Comparison of ENCODE assay signal across 10 cellular contexts in genomic region chr11:64315667-64316526, GRCh38. TPM values are rescaled to one million over a fixed set of nuclear protein-coding genes. Genes with fewer than 3 reads are reported as not detected.
DNase-seq lines count a peak whose midpoint lies in the region; ATAC-seq, FAIRE-seq and TF ChIP-seq lines count a peak whose summit lies in the region.
"Not testable (repeated sequence)": the region's sequence is repeated elsewhere in the genome, so short reads cannot be mapped to it uniquely, and the experiment has no call there.
"Had no signal": no experiment of that assay in that cellular context is flagged by ENCODE, and none has a peak within 500 bp of the region (broad histone marks: within the 10 kb centered on the region; RNA-seq: fewer than 3 reads in every experiment).

No MANE protein-coding gene starts in this region.

- intact Hi-C loops in HepG2 (cut with micrococcal nuclease; ENCODE audit: unreplicated experiment): loop anchor here (2.0 kb wide), 1 partner anchor 43 kb away; the partner anchor contains the start of gene RPS6KA4

- H3K9ac ChIP-seq in MM.1S (ENCODE audit: low read length) (peak overlapping the region; percentile 92; the same call in 1 of the 2 replicates), HepG2 (ENCODE audit: insufficient read depth, low read depth, low read length) (peak overlapping the region; percentile 94)
- H3K9ac ChIP-seq in endodermal cell (ENCODE audit: extremely low read depth, low read length, poor library complexity, severe bottlenecking): not testable (repeated sequence)

- peaks cover 39% of the 10 kb centered on the region for H3F3A ChIP-seq in MM.1S (ENCODE audit: insufficient read depth, low read length)

- H3K4me3 ChIP-seq in GM12865 (ENCODE audit: low read depth, low read length) (peak overlapping the region; percentile 99; the same call in 1 of the 2 replicates), MM.1S (ENCODE audit: low read length) (peak overlapping the region; percentile 78), endodermal cell (ENCODE audit: low read length) (peak overlapping the region; percentile 84), HepG2 (replicated peaks in 1 of 3; ENCODE audit: insufficient read depth in 1 of 3, low read depth in 2 of 3, low read length in 3 of 3) (peak overlapping the region; percentile 97 to 99 (median 99); a peak in 5 of 6 replicates)

- H3K4me1 ChIP-seq in MM.1S (ENCODE audit: low read length); endodermal cell (ENCODE audit: control insufficient read depth, insufficient read depth, low read length): not testable (repeated sequence)
- peaks cover 25% of the 10 kb centered on the region for H3K4me1 ChIP-seq in HepG2 (ENCODE audit: insufficient read depth, low read length)

- not testable (repeated sequence) for H3K9me3 ChIP-seq in MM.1S (replicated peaks; ENCODE audit: insufficient read depth, low read length); endodermal cell (ENCODE audit: control insufficient read depth, low read length); HepG2 (ENCODE audit: low read length)

- not testable (repeated sequence) for H3K27me3 Mint-ChIP-seq in activated naive CD8-positive, alpha-beta T cell; endodermal cell (ENCODE audit: insufficient read depth); progenitor cell of endocrine pancreas

- not testable (repeated sequence) for TF ChIP-seq EP300 in HepG2 (IDR thresholded peaks at IDR 0.05; ENCODE audit: low read depth in 2 of 2, low read length in 2 of 2); HepG2 (CRISPR knock-in tag; IDR thresholded peaks at IDR 0.05; ENCODE audit: borderline replicate concordance)

- not testable (repeated sequence) for BruUV-seq in HepG2 (replicated peaks; lab: Mats Ljungman, UMichigan)

- ATAC-seq in HepG2: not testable (repeated sequence)

- H3K9me2 ChIP-seq in MM.1S (replicated peaks; ENCODE audit: insufficient read depth, low read length): not testable (repeated sequence)

- not testable (repeated sequence) for H3K9me3 Mint-ChIP-seq in activated naive CD8-positive, alpha-beta T cell (ENCODE audit: low read depth); endodermal cell; progenitor cell of endocrine pancreas (ENCODE audit: low read depth)

- H3K4me1 Mint-ChIP-seq in activated naive CD8-positive, alpha-beta T cell (ENCODE audit: low read depth): peaks cover 39% of the 10 kb centered on the region
- H3K4me1 Mint-ChIP-seq in endodermal cell (peaks cover 12% of the 10 kb centered on the region), progenitor cell of endocrine pancreas (ENCODE audit: low read depth) (peaks cover 11% of the 10 kb centered on the region)

- H2AFZ ChIP-seq in MM.1S (ENCODE audit: low read length); HepG2 (ENCODE audit: low read length): not testable (repeated sequence)

- not testable (repeated sequence) for H3K36me3 ChIP-seq in MM.1S (replicated peaks; ENCODE audit: insufficient read depth, low read length)
- H3K36me3 ChIP-seq in endodermal cell (ENCODE audit: control insufficient read depth, insufficient read depth, low read length) (peaks cover 40% of the 10 kb centered on the region), HepG2 (replicated peaks in 1 of 2; ENCODE audit: control insufficient read depth in 1 of 2, insufficient read depth in 2 of 2, low read length in 2 of 2) (peaks cover 0 to 26% of the 10 kb centered on the region in 2 experiments; a peak in 3 of 5 replicates)

- not testable (repeated sequence) for TF ChIP-seq POLR2A in HepG2 (IDR thresholded peaks at IDR 0.05; ENCODE audit: insufficient read depth in 1 of 2, low read depth in 2 of 2, low read length in 2 of 2)

- not testable (repeated sequence) for TF ChIP-seq RAD21 in HepG2 (CRISPR knock-in tag; IDR thresholded peaks at IDR 0.05)

- not testable (repeated sequence) for FAIRE-seq in HepG2 (lab: Jason Lieb, UNC)

- not testable (repeated sequence) for H3K27me3 ChIP-seq in MM.1S (replicated peaks; ENCODE audit: insufficient read depth, low read length); endodermal cell (ENCODE audit: control insufficient read depth, insufficient read depth, low read length, poor library complexity, severe bottlenecking); HepG2 (ENCODE audit: control insufficient read depth in 1 of 2, insufficient read depth in 2 of 2, low read length in 2 of 2)

- not testable (repeated sequence) for DNase-seq in GM12865 (ENCODE audit: low read depth); MM.1S; endodermal cell; HepG2 (ENCODE audit: low spot score); progenitor cell of endocrine pancreas (ENCODE audit: low spot score, unreplicated experiment)

- peak overlapping the region; percentile 97 for H3K4me3 Mint-ChIP-seq in activated naive CD8-positive, alpha-beta T cell
- peak overlapping the region; percentile 94 for H3K4me3 Mint-ChIP-seq in endodermal cell
- peak overlapping the region; percentile 92 for H3K4me3 Mint-ChIP-seq in progenitor cell of endocrine pancreas (ENCODE audit: low read depth)

- WGBS in endodermal cell (ENCODE audit: insufficient coverage in 1 of 2, insufficient read length in 1 of 2), 2 experiments: 87 to 100% methylated on average over 5 to 25 of the region's 25 CpGs
- 80% methylated on average over 8 of the region's 25 CpGs for WGBS in HepG2 (ENCODE audit: low lambda C conversion rate)

- not testable (repeated sequence) for H4K20me1 ChIP-seq in MM.1S (ENCODE audit: insufficient read depth, low read length); HepG2 (ENCODE audit: insufficient read depth, low read length)

- peak overlapping the region; percentile 99 for H3K27ac Mint-ChIP-seq in activated naive CD8-positive, alpha-beta T cell
- H3K27ac Mint-ChIP-seq in endodermal cell: peak overlapping the region; percentile 99
- not testable (repeated sequence) for H3K27ac Mint-ChIP-seq in progenitor cell of endocrine pancreas

- peaks cover 10% of the 10 kb centered on the region for H3K36me3 Mint-ChIP-seq in activated naive CD8-positive, alpha-beta T cell
- H3K36me3 Mint-ChIP-seq in endodermal cell (ENCODE audit: low read depth): peaks cover 40% of the 10 kb centered on the region
- not testable (repeated sequence) for H3K36me3 Mint-ChIP-seq in progenitor cell of endocrine pancreas (ENCODE audit: insufficient read depth)

- CTCF ChIA-PET in HepG2 (lab: Yijun Ruan, JAX; ENCODE audit: low intra/inter-chr PET ratio, low total read pairs): not testable (repeated sequence)

- POLR2A ChIA-PET in HepG2 (lab: Yijun Ruan, JAX): interaction anchor here (2.1 to 4.5 kb wide), 6 partner anchors 10 to 129 kb away, joined by 12 to 103 read pairs (median 47); partner anchors contain the start of genes BAD, ESRRA, GPR137 and STIP1

- peaks cover 64% of the 10 kb centered on the region for H3K79me2 ChIP-seq in MM.1S (ENCODE audit: low read length)
- H3K79me2 ChIP-seq in HepG2 (ENCODE audit: insufficient read depth, low read length): peaks cover 15% of the 10 kb centered on the region

- peak overlapping the region; percentile 42 for H3K4me2 ChIP-seq in MM.1S (ENCODE audit: low read depth, low read length)
- H3K4me2 ChIP-seq in HepG2 (ENCODE audit: low read depth, low read length): peak overlapping the region; percentile 99

- not testable (repeated sequence) for TF ChIP-seq CTCF in 22Rv1 (IDR thresholded peaks at IDR 0.05); GM12865 (IDR thresholded peaks at IDR 0.05; ENCODE audit: insufficient read depth, low read depth, low read length, missing control alignments); MM.1S (IDR thresholded peaks at IDR 0.05; ENCODE audit: low read length); VCaP (conservative IDR thresholded peaks at IDR 0.05); endodermal cell (conservative IDR thresholded peaks at IDR 0.05); HepG2 (CRISPR knock-in tag; IDR thresholded peaks at IDR 0.05); progenitor cell of endocrine pancreas (IDR thresholded peaks at IDR 0.05; ENCODE audit: unreplicated experiment)

- H3K27ac ChIP-seq in 22Rv1 (peak overlapping the region; percentile 98), MM.1S (ENCODE audit: low read length) (peak overlapping the region; percentile 100; the same call in 1 of the 2 replicates), VCaP (peak overlapping the region; percentile 100), HepG2 (ENCODE audit: extremely low read length, insufficient read depth, low read length) (peak overlapping the region; percentile 98)
- H3K27ac ChIP-seq in endodermal cell (ENCODE audit: low read depth, low read length): not testable (repeated sequence)

- in situ Hi-C loops in HepG2 (cut with HindIII; ENCODE audit: extremely low pct_ligation_motif_present, low pct_unique_long_range_greater_than_20kb): not testable (repeated sequence)

RNA-seq across cellular contexts. Expression of gene TRMT112, which starts 1.5 kb away (rescaled TPM):
- total RNA-seq in endodermal cell (100 to 1,000 TPM; 265 to 352 TPM), HepG2 (2016; rRNA removed; fragmentation: Illumina TruSeq; extraction: Trizol) (409 and 492 TPM in 2 replicates), progenitor cell of endocrine pancreas (137 and 149 TPM in 2 replicates)
- polyA plus RNA-seq in endodermal cell (2013, experiment 1 of 2): 224 TPM
- polyA plus RNA-seq in endodermal cell (2013, experiment 2 of 2): 197 TPM
- 143 and 170 TPM in 2 replicates for total RNA-seq in HepG2 (2016; cell fraction: cytosol; rRNA removed; fragmentation: Illumina TruSeq; extraction: Trizol; ENCODE audit: low read depth)
- total RNA-seq in HepG2 (2016; cell fraction: insoluble cytoplasmic fraction; rRNA removed; fragmentation: Illumina TruSeq; extraction: Trizol): 431 and 531 TPM in 2 replicates
- 166 and 190 TPM in 2 replicates for total RNA-seq in HepG2 (2016; cell fraction: membrane; rRNA removed; fragmentation: Illumina TruSeq; extraction: Trizol)
- 130 and 144 TPM in 2 replicates for total RNA-seq in HepG2 (2016; cell fraction: nucleus; rRNA removed; fragmentation: Illumina TruSeq; extraction: Trizol)
- polyA plus RNA-seq in HepG2 (2011; rRNA removed): 151 and 186 TPM in 2 replicates
- 301 and 330 TPM in 2 replicates for polyA plus RNA-seq in HepG2 (2011; cell fraction: cytosol; rRNA removed)
- polyA plus RNA-seq in HepG2 (2011; cell fraction: nucleus; rRNA removed): 78.5 and 80.8 TPM in 2 replicates
- 233 and 237 TPM in 2 replicates for polyA plus RNA-seq in HepG2 (2012)
- 138 and 154 TPM in 2 replicates for polyA plus RNA-seq in HepG2 (2016; cell fraction: cytosol; fragmentation: Illumina TruSeq; extraction: Trizol; ENCODE audit: low read depth)
- 410 and 435 TPM in 2 replicates for polyA plus RNA-seq in HepG2 (2016; cell fraction: insoluble cytoplasmic fraction; fragmentation: Illumina TruSeq; extraction: Trizol; ENCODE audit: low read depth)
- polyA plus RNA-seq in HepG2 (2016; cell fraction: membrane; fragmentation: Illumina TruSeq; extraction: Trizol; ENCODE audit: low read depth): 153 and 156 TPM in 2 replicates
- polyA plus RNA-seq in HepG2 (2016; cell fraction: nucleus; fragmentation: Illumina TruSeq; extraction: Trizol; ENCODE audit: insufficient read depth, low read depth): 204 and 210 TPM in 2 replicates
- 77.3 and 151 TPM in 2 replicates for polyA minus RNA-seq in HepG2 (2011; rRNA and poly(A)+ RNA removed; ENCODE audit: low replicate concordance)
- polyA minus RNA-seq in HepG2 (2011; cell fraction: cytosol; rRNA and poly(A)+ RNA removed): 51.7 and 73.4 TPM in 2 replicates
- 24.2 and 30.1 TPM in 2 replicates for polyA minus RNA-seq in HepG2 (2011; cell fraction: nucleus; rRNA and poly(A)+ RNA removed)

RNA-seq across cellular contexts. Expression of gene PRDX5, which starts 2.0 kb away (rescaled TPM):
- total RNA-seq in endodermal cell: 100 to 1,000 TPM; 235 to 289 TPM
- polyA plus RNA-seq in endodermal cell (2013, experiment 1 of 2): 188 TPM
- 181 TPM for polyA plus RNA-seq in endodermal cell (2013, experiment 2 of 2)
- total RNA-seq in HepG2 (2016; rRNA removed; fragmentation: Illumina TruSeq; extraction: Trizol): 215 and 266 TPM in 2 replicates
- total RNA-seq in HepG2 (2016; cell fraction: cytosol; rRNA removed; fragmentation: Illumina TruSeq; extraction: Trizol; ENCODE audit: low read depth): 189 and 238 TPM in 2 replicates
- total RNA-seq in HepG2 (2016; cell fraction: insoluble cytoplasmic fraction; rRNA removed; fragmentation: Illumina TruSeq; extraction: Trizol): 225 and 290 TPM in 2 replicates
- total RNA-seq in HepG2 (2016; cell fraction: membrane; rRNA removed; fragmentation: Illumina TruSeq; extraction: Trizol): 184 and 217 TPM in 2 replicates
- 61.4 and 65.1 TPM in 2 replicates for total RNA-seq in HepG2 (2016; cell fraction: nucleus; rRNA removed; fragmentation: Illumina TruSeq; extraction: Trizol)
- 288 and 311 TPM in 2 replicates for polyA plus RNA-seq in HepG2 (2011; rRNA removed)
- polyA plus RNA-seq in HepG2 (2011; cell fraction: cytosol; rRNA removed): 480 and 511 TPM in 2 replicates
- 86.1 and 95.5 TPM in 2 replicates for polyA plus RNA-seq in HepG2 (2011; cell fraction: nucleus; rRNA removed)
- polyA plus RNA-seq in HepG2 (2012): 188 and 213 TPM in 2 replicates
- polyA plus RNA-seq in HepG2 (2016; cell fraction: cytosol; fragmentation: Illumina TruSeq; extraction: Trizol; ENCODE audit: low read depth): 258 and 314 TPM in 2 replicates
- 351 and 378 TPM in 2 replicates for polyA plus RNA-seq in HepG2 (2016; cell fraction: insoluble cytoplasmic fraction; fragmentation: Illumina TruSeq; extraction: Trizol; ENCODE audit: low read depth)
- 187 and 232 TPM in 2 replicates for polyA plus RNA-seq in HepG2 (2016; cell fraction: membrane; fragmentation: Illumina TruSeq; extraction: Trizol; ENCODE audit: low read depth)
- polyA plus RNA-seq in HepG2 (2016; cell fraction: nucleus; fragmentation: Illumina TruSeq; extraction: Trizol; ENCODE audit: insufficient read depth, low read depth): 155 and 156 TPM in 2 replicates
- 66.0 and 255 TPM in 2 replicates for polyA minus RNA-seq in HepG2 (2011; rRNA and poly(A)+ RNA removed; ENCODE audit: low replicate concordance)
- polyA minus RNA-seq in HepG2 (2011; cell fraction: cytosol; rRNA and poly(A)+ RNA removed): 56.2 and 60.1 TPM in 2 replicates
- 17.0 and 18.0 TPM in 2 replicates for polyA minus RNA-seq in HepG2 (2011; cell fraction: nucleus; rRNA and poly(A)+ RNA removed)
- total RNA-seq in progenitor cell of endocrine pancreas: 157 and 171 TPM in 2 replicates

RNA-seq across cellular contexts. Expression of gene ESRRA, which starts 10.6 kb away (rescaled TPM):
- total RNA-seq in endodermal cell: 10 to 100 TPM; 22.8 to 34.5 TPM
- polyA plus RNA-seq in endodermal cell (2013, experiment 1 of 2): 20.0 TPM
- polyA plus RNA-seq in endodermal cell (2013, experiment 2 of 2): 17.8 TPM
- total RNA-seq in HepG2 (2016; rRNA removed; fragmentation: Illumina TruSeq; extraction: Trizol): 28.3 and 36.3 TPM in 2 replicates
- total RNA-seq in HepG2 (2016; cell fraction: cytosol; rRNA removed; fragmentation: Illumina TruSeq; extraction: Trizol; ENCODE audit: low read depth): 21.0 and 23.1 TPM in 2 replicates
- 26.0 and 36.9 TPM in 2 replicates for total RNA-seq in HepG2 (2016; cell fraction: insoluble cytoplasmic fraction; rRNA removed; fragmentation: Illumina TruSeq; extraction: Trizol)
- total RNA-seq in HepG2 (2016; cell fraction: membrane; rRNA removed; fragmentation: Illumina TruSeq; extraction: Trizol): 46.3 and 50.0 TPM in 2 replicates
- 18.8 and 23.8 TPM in 2 replicates for total RNA-seq in HepG2 (2016; cell fraction: nucleus; rRNA removed; fragmentation: Illumina TruSeq; extraction: Trizol)
- 18.1 and 24.3 TPM in 2 replicates for polyA plus RNA-seq in HepG2 (2011; rRNA removed)
- polyA plus RNA-seq in HepG2 (2011; cell fraction: cytosol; rRNA removed): 23.6 and 37.4 TPM in 2 replicates
- 31.2 and 32.0 TPM in 2 replicates for polyA plus RNA-seq in HepG2 (2011; cell fraction: nucleus; rRNA removed)
- 15.3 and 20.7 TPM in 2 replicates for polyA plus RNA-seq in HepG2 (2012)
- polyA plus RNA-seq in HepG2 (2016; cell fraction: cytosol; fragmentation: Illumina TruSeq; extraction: Trizol; ENCODE audit: low read depth): 15.0 and 16.3 TPM in 2 replicates
- polyA plus RNA-seq in HepG2 (2016; cell fraction: insoluble cytoplasmic fraction; fragmentation: Illumina TruSeq; extraction: Trizol; ENCODE audit: low read depth): 19.1 and 21.1 TPM in 2 replicates
- polyA plus RNA-seq in HepG2 (2016; cell fraction: membrane; fragmentation: Illumina TruSeq; extraction: Trizol; ENCODE audit: low read depth): 25.2 and 26.9 TPM in 2 replicates
- 37.3 and 45.3 TPM in 2 replicates for polyA plus RNA-seq in HepG2 (2016; cell fraction: nucleus; fragmentation: Illumina TruSeq; extraction: Trizol; ENCODE audit: insufficient read depth, low read depth)
- polyA minus RNA-seq in HepG2 (2011; rRNA and poly(A)+ RNA removed; ENCODE audit: low replicate concordance): 28.9 and 57.4 TPM in 2 replicates
- 13.1 and 14.8 TPM in 2 replicates for polyA minus RNA-seq in HepG2 (2011; cell fraction: cytosol; rRNA and poly(A)+ RNA removed)
- polyA minus RNA-seq in HepG2 (2011; cell fraction: nucleus; rRNA and poly(A)+ RNA removed): 10.8 and 12.1 TPM in 2 replicates
- 28.1 and 31.4 TPM in 2 replicates for total RNA-seq in progenitor cell of endocrine pancreas

RNA-seq across cellular contexts. Expression of gene CATSPERZ, which starts 15.7 kb away (rescaled TPM):
- total RNA-seq in endodermal cell: not detected
- polyA plus RNA-seq in endodermal cell (2013, experiment 1 of 2): not detected
- polyA plus RNA-seq in endodermal cell (2013, experiment 2 of 2): not detected
- total RNA-seq in HepG2 (2016; rRNA removed; fragmentation: Illumina TruSeq; extraction: Trizol): 0.22 and 0.73 TPM in 2 replicates
- total RNA-seq in HepG2 (2016; cell fraction: cytosol; rRNA removed; fragmentation: Illumina TruSeq; extraction: Trizol; ENCODE audit: low read depth): not detected in 2 replicates
- total RNA-seq in HepG2 (2016; cell fraction: insoluble cytoplasmic fraction; rRNA removed; fragmentation: Illumina TruSeq; extraction: Trizol): 0.49 and 0.52 TPM in 2 replicates
- total RNA-seq in HepG2 (2016; cell fraction: membrane; rRNA removed; fragmentation: Illumina TruSeq; extraction: Trizol): 0.34 TPM in 1 of 2 replicates, not detected in the other
- not detected in 2 replicates for total RNA-seq in HepG2 (2016; cell fraction: nucleus; rRNA removed; fragmentation: Illumina TruSeq; extraction: Trizol)
- polyA plus RNA-seq in HepG2 (2011; rRNA removed): 0.16 and 0.48 TPM in 2 replicates
- polyA plus RNA-seq in HepG2 (2011; cell fraction: cytosol; rRNA removed): 0.26 and 0.66 TPM in 2 replicates
- polyA plus RNA-seq in HepG2 (2011; cell fraction: nucleus; rRNA removed): 0.38 TPM in 1 of 2 replicates, not detected in the other
- polyA plus RNA-seq in HepG2 (2012): 0.23 TPM in 1 of 2 replicates, not detected in the other
- 0.15 and 0.65 TPM in 2 replicates for polyA plus RNA-seq in HepG2 (2016; cell fraction: cytosol; fragmentation: Illumina TruSeq; extraction: Trizol; ENCODE audit: low read depth)
- 0.59 TPM in 1 of 2 replicates, not detected in the other for polyA plus RNA-seq in HepG2 (2016; cell fraction: insoluble cytoplasmic fraction; fragmentation: Illumina TruSeq; extraction: Trizol; ENCODE audit: low read depth)
- polyA plus RNA-seq in HepG2 (2016; cell fraction: membrane; fragmentation: Illumina TruSeq; extraction: Trizol; ENCODE audit: low read depth): 0.44 TPM in 1 of 2 replicates, not detected in the other
- polyA plus RNA-seq in HepG2 (2016; cell fraction: nucleus; fragmentation: Illumina TruSeq; extraction: Trizol; ENCODE audit: insufficient read depth, low read depth): 1.2 TPM in 1 of 2 replicates, not detected in the other
- 0.42 TPM in 1 of 2 replicates, not detected in the other for polyA minus RNA-seq in HepG2 (2011; rRNA and poly(A)+ RNA removed; ENCODE audit: low replicate concordance)
- polyA minus RNA-seq in HepG2 (2011; cell fraction: cytosol; rRNA and poly(A)+ RNA removed): not detected in 2 replicates
- polyA minus RNA-seq in HepG2 (2011; cell fraction: nucleus; rRNA and poly(A)+ RNA removed): not detected in 2 replicates
- total RNA-seq in progenitor cell of endocrine pancreas: not detected in 2 replicates
- total RNA-seq: right atrium auricular region, urinary bladder had no signal

RNA-seq across cellular contexts. Expression of gene CCDC88B, which starts 24.1 kb away (rescaled TPM):
- total RNA-seq in endodermal cell (10 to 100 TPM; 14.2 to 15.2 TPM), HepG2 (2016; rRNA removed; fragmentation: Illumina TruSeq; extraction: Trizol) (4.8 and 5.2 TPM in 2 replicates), progenitor cell of endocrine pancreas (4.3 and 6.2 TPM in 2 replicates)
- polyA plus RNA-seq in endodermal cell (2013, experiment 1 of 2): 5.3 TPM
- 4.5 TPM for polyA plus RNA-seq in endodermal cell (2013, experiment 2 of 2)
- total RNA-seq in HepG2 (2016; cell fraction: cytosol; rRNA removed; fragmentation: Illumina TruSeq; extraction: Trizol; ENCODE audit: low read depth): 0.79 and 2.6 TPM in 2 replicates
- total RNA-seq in HepG2 (2016; cell fraction: insoluble cytoplasmic fraction; rRNA removed; fragmentation: Illumina TruSeq; extraction: Trizol): 4.5 and 6.0 TPM in 2 replicates
- 2.3 and 3.5 TPM in 2 replicates for total RNA-seq in HepG2 (2016; cell fraction: membrane; rRNA removed; fragmentation: Illumina TruSeq; extraction: Trizol)
- 1.6 and 4.1 TPM in 2 replicates for total RNA-seq in HepG2 (2016; cell fraction: nucleus; rRNA removed; fragmentation: Illumina TruSeq; extraction: Trizol)
- polyA plus RNA-seq in HepG2 (2011; rRNA removed): 3.6 and 5.2 TPM in 2 replicates
- polyA plus RNA-seq in HepG2 (2011; cell fraction: cytosol; rRNA removed): 3.3 and 7.3 TPM in 2 replicates
- polyA plus RNA-seq in HepG2 (2011; cell fraction: nucleus; rRNA removed): 5.2 and 5.4 TPM in 2 replicates
- 3.7 and 4.5 TPM in 2 replicates for polyA plus RNA-seq in HepG2 (2012)
- polyA plus RNA-seq in HepG2 (2016; cell fraction: cytosol; fragmentation: Illumina TruSeq; extraction: Trizol; ENCODE audit: low read depth): 2.2 and 3.7 TPM in 2 replicates
- 5.2 and 6.7 TPM in 2 replicates for polyA plus RNA-seq in HepG2 (2016; cell fraction: insoluble cytoplasmic fraction; fragmentation: Illumina TruSeq; extraction: Trizol; ENCODE audit: low read depth)
- 1.4 and 2.3 TPM in 2 replicates for polyA plus RNA-seq in HepG2 (2016; cell fraction: membrane; fragmentation: Illumina TruSeq; extraction: Trizol; ENCODE audit: low read depth)
- polyA plus RNA-seq in HepG2 (2016; cell fraction: nucleus; fragmentation: Illumina TruSeq; extraction: Trizol; ENCODE audit: insufficient read depth, low read depth): 3.9 and 4.5 TPM in 2 replicates
- polyA minus RNA-seq in HepG2 (2011; rRNA and poly(A)+ RNA removed; ENCODE audit: low replicate concordance): 2.7 and 7.5 TPM in 2 replicates
- 1.1 and 1.8 TPM in 2 replicates for polyA minus RNA-seq in HepG2 (2011; cell fraction: cytosol; rRNA and poly(A)+ RNA removed)
- 1.5 and 3.2 TPM in 2 replicates for polyA minus RNA-seq in HepG2 (2011; cell fraction: nucleus; rRNA and poly(A)+ RNA removed)
